8 cellular contexts compared by ENCODE assay signal in the genomic region with DNA sequence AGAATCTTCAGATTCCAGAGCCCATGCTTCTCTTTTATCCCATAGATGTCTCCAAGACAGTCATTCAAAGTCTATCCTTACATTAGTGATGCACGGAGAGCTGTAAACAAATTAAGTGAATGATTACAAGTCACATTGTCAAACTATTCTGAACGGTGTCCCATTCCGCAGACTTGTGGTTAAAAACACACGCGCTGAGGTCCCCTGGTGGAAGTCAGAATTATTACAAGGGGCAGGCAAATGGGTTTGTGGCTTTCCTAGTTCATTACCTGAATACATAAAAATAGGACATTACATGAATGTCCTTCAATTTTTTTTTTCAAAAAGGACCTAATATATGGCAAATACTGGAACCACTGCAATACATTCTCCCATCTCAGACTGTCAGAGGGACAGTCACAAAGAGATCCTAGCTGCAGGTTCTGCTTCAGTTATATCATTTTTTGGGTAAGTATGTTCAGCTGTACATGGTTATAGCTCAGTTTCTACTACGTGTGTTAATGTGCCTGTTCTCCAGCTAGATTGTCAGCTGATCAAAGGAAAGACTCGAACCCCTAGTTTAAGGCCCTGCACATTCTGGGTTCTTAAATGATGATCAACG. TPM values are rescaled to one million over a fixed set of nuclear protein-coding genes. Genes with fewer than 3 reads are reported as not detected.
DNase-seq lines count a peak whose midpoint lies in the region; ATAC-seq, FAIRE-seq and TF ChIP-seq lines count a peak whose summit lies in the region.

No MANE protein-coding gene starts in this region.

- H3K9me3 ChIP-seq in cardiac muscle cell (ENCODE audit: low read depth): no peaks in the 10 kb centered on the region
- H3K9me3 ChIP-seq in WERI-Rb-1 (ENCODE audit: severe bottlenecking): no peaks in the 10 kb centered on the region
- no peaks in the 10 kb centered on the region for H3K9me3 ChIP-seq in lung (ENCODE audit: control insufficient read depth in 2 of 2, insufficient read depth in 1 of 2, low read length in 1 of 2)

- H3K36me3 ChIP-seq in cardiac muscle cell: no peaks in the 10 kb centered on the region
- no peaks in the 10 kb centered on the region for H3K36me3 ChIP-seq in WERI-Rb-1
- no peaks in the 10 kb centered on the region for H3K36me3 ChIP-seq in lung (ENCODE audit: control insufficient read depth in 2 of 2, insufficient read depth in 2 of 2, low read length in 2 of 2)

- no peaks in the 10 kb centered on the region for H3K36me3 Mint-ChIP-seq in stimulated activated effector memory CD8-positive, alpha-beta T cell treated with anti-CD3 and anti-CD28 coated beads, Interleukin-12 subunit alpha, Interleukin-12 subunit beta, amount 100 ng/mL, for 72 hours

- intact Hi-C loops in cardiac septum (cut with DNase I): loop anchor here (2.0 kb wide), 1 partner anchor 182 kb away; no protein-coding TSS in a partner anchor

- peak; percentile 55 for ATAC-seq in HG02678 (IDR thresholded peaks at IDR 0.05; ENCODE audit: unreplicated experiment)
- ATAC-seq in lung (ENCODE audit: insufficient read depth, low FRiP score): peak; percentile 57
- ATAC-seq in stimulated activated effector memory CD8-positive, alpha-beta T cell treated with anti-CD3 and anti-CD28 coated beads, Interleukin-12 subunit alpha, Interleukin-12 subunit beta, amount 100 ng/mL, for 72 hours: peak; percentile 60

- H3K27me3 ChIP-seq in cardiac muscle cell (no peaks in the 10 kb centered on the region), WERI-Rb-1 (ENCODE audit: insufficient read depth, low read depth, severe bottlenecking) (no peaks in the 10 kb centered on the region), lung (ENCODE audit: control insufficient read depth, insufficient read depth) (no peaks in the 10 kb centered on the region)

- TF ChIP-seq CTCF in cardiac muscle cell (IDR thresholded peaks at IDR 0.05; ENCODE audit: low read depth, low read length) (peak; percentile 87), WERI-Rb-1 (IDR thresholded peaks at IDR 0.05; ENCODE audit: low read depth, low read length) (peak; percentile 66), lung (IDR thresholded peaks at IDR 0.05; ENCODE audit: control extremely low read depth, extremely low read depth) (peak; percentile 87)

- peak; percentile 38 for FAIRE-seq in colon (lab: Jason Lieb, UNC)

- H3K4me3 Mint-ChIP-seq in stimulated activated effector memory CD8-positive, alpha-beta T cell treated with anti-CD3 and anti-CD28 coated beads, Interleukin-12 subunit alpha, Interleukin-12 subunit beta, amount 100 ng/mL, for 72 hours: no peak overlapping the region

- H3K4me3 ChIP-seq in cardiac muscle cell (no peak overlapping the region), WERI-Rb-1 (ENCODE audit: low read depth, low read length) (no peak overlapping the region), lung (no peak overlapping the region)

- no peak overlapping the region for H3K27ac Mint-ChIP-seq in stimulated activated effector memory CD8-positive, alpha-beta T cell treated with anti-CD3 and anti-CD28 coated beads, Interleukin-12 subunit alpha, Interleukin-12 subunit beta, amount 100 ng/mL, for 72 hours

- H3K4me1 ChIP-seq in cardiac muscle cell (ENCODE audit: low read depth) (no peaks in the 10 kb centered on the region), lung (ENCODE audit: control insufficient read depth in 2 of 2, insufficient read depth in 2 of 2, low read length in 2 of 2) (no peaks in the 10 kb centered on the region)

- 21 to 23% methylated on average over 8 of the region's 8 CpGs for WGBS in lung, 2 donors

- H3K27ac ChIP-seq in cardiac muscle cell (no peak overlapping the region), WERI-Rb-1 (no peak overlapping the region), lung (ENCODE audit: low read depth in 1 of 2, low read length in 1 of 2) (no peak overlapping the region)

- DNase-seq in cardiac muscle cell (ENCODE audit: low read depth in 1 of 2, low spot score in 1 of 2) (peak; percentile 48 to 70), cardiac septum (ENCODE audit: low spot score) (no peak), NCI-H146 (lab: John Stamatoyannopoulos, UW) (peak; percentile 47), WERI-Rb-1 (peak; percentile 63), lung (ENCODE audit: low spot score) (peak; percentile 52)
- peak; percentile 32 to 60 for DNase-seq in stimulated activated effector memory CD8-positive, alpha-beta T cell treated with anti-CD3 and anti-CD28 coated beads, Interleukin-12 subunit alpha, Interleukin-12 subunit beta, amount 100 ng/mL, for 72 hours (ENCODE audit: low spot score in 2 of 2)

- H3K9me3 Mint-ChIP-seq in stimulated activated effector memory CD8-positive, alpha-beta T cell treated with anti-CD3 and anti-CD28 coated beads, Interleukin-12 subunit alpha, Interleukin-12 subunit beta, amount 100 ng/mL, for 72 hours: no peaks in the 10 kb centered on the region

- no peaks in the 10 kb centered on the region for H3K4me1 Mint-ChIP-seq in stimulated activated effector memory CD8-positive, alpha-beta T cell treated with anti-CD3 and anti-CD28 coated beads, Interleukin-12 subunit alpha, Interleukin-12 subunit beta, amount 100 ng/mL, for 72 hours

RNA-seq across cellular contexts. Expression of gene STON2, which starts 53.1 kb away (rescaled TPM):
- total RNA-seq in cardiac muscle cell (1.0 and 1.4 TPM in 2 replicates), cardiac septum (5.7 TPM), lung (10 to 100 TPM; 26.4 to 27.6 TPM)
- polyA plus RNA-seq in cardiac muscle cell (0.54 and 0.62 TPM in 2 replicates), lung (1 to 10 TPM; 3.1 to 4.0 TPM)
